In genomic region chr1:36341626-36342320, GRCh38 we compare ENCODE assay signal across 21 cellular contexts.
"Had no signal": no experiment of that assay in that cellular context is flagged by ENCODE, and none has a peak within 500 bp of the region (broad histone marks: within the 10 kb centered on the region; RNA-seq: fewer than 3 reads in every experiment).

No MANE protein-coding gene starts in this region.

- H3K36me3 Mint-ChIP-seq: activated CD8-positive, alpha-beta memory T cell treated with anti-CD3 and anti-CD28 coated beads, Interleukin-2, amount 10 ng/mL, durations not matched to agents 7 days and 5 days had no signal

- H3K9me3 Mint-ChIP-seq: activated naive CD4-positive, alpha-beta T cell treated with anti-CD3 and anti-CD28 coated beads, Interleukin-2, amount 50 U/mL, for 24 hours; activated naive CD8-positive, alpha-beta T cell treated with anti-CD3 and anti-CD28 coated beads, Interleukin-2, amount 50 U/mL, for 24 hours; activated T-helper 2 cell treated with anti-CD3 and anti-CD28 coated beads, Interferon-gamma antibody, Interleukin-2, Interleukin-4, amounts not matched to agents 10 μg/mL and 5 μg/mL and 100 μg/mL, durations not matched to agents 14 hours and 24 hours and 36 hours; central memory CD8-positive, alpha-beta T cell; naive thymus-derived CD8-positive, alpha-beta T cell; neural progenitor cell; stimulated activated effector memory CD8-positive, alpha-beta T cell treated with anti-CD3 and anti-CD28 coated beads, Interleukin-12 subunit alpha, Interleukin-12 subunit beta, amount 100 ng/mL, for 72 hours; stimulated activated naive CD8-positive, alpha-beta T cell treated with anti-CD3 and anti-CD28 coated beads, Interleukin-15, Interleukin-2, amounts not matched to agents 100 ng/mL and 50 ng/mL, for 24 hours; WTC11 had no signal

- H2AFZ ChIP-seq: neural progenitor cell had no signal

- DNase-seq: dermis blood vessel endothelial cell, foreskin fibroblast, mesenchymal stem cell, thyroid gland, upper lobe of right lung had no signal

- H3K27ac ChIP-seq: lower lobe of right lung, neural progenitor cell, thyroid gland, upper lobe of right lung had no signal

- H3K9me3 ChIP-seq: lower lobe of right lung, thyroid gland, upper lobe of right lung had no signal

- H3K27me3 Mint-ChIP-seq: activated CD8-positive, alpha-beta memory T cell treated with anti-CD3 and anti-CD28 coated beads, Interleukin-2, amount 10 ng/mL, durations not matched to agents 7 days and 5 days; activated naive CD4-positive, alpha-beta T cell treated with anti-CD3 and anti-CD28 coated beads, Interleukin-2, amount 50 U/mL, for 24 hours; activated naive CD8-positive, alpha-beta T cell treated with anti-CD3 and anti-CD28 coated beads, Interleukin-2, amount 50 U/mL, for 24 hours; central memory CD8-positive, alpha-beta T cell; naive thymus-derived CD8-positive, alpha-beta T cell; stimulated activated naive CD8-positive, alpha-beta T cell treated with anti-CD3 and anti-CD28 coated beads, Interleukin-15, Interleukin-2, amounts not matched to agents 100 ng/mL and 50 ng/mL, for 24 hours; T-helper 17 cell had no signal

- H3K27ac Mint-ChIP-seq: activated CD8-positive, alpha-beta memory T cell treated with anti-CD3 and anti-CD28 coated beads, Interleukin-2, amount 10 ng/mL, durations not matched to agents 7 days and 5 days; activated CD8-positive, alpha-beta T cell treated with anti-CD3 and anti-CD28 coated beads, Interleukin-2, amount 10 ng/mL, durations not matched to agents 7 days and 5 days; activated naive CD8-positive, alpha-beta T cell treated with anti-CD3 and anti-CD28 coated beads, Interleukin-2, amount 50 U/mL, for 24 hours; activated T-helper 2 cell treated with anti-CD3 and anti-CD28 coated beads, Interferon-gamma antibody, Interleukin-2, Interleukin-4, amounts not matched to agents 10 μg/mL and 5 μg/mL and 100 μg/mL, durations not matched to agents 14 hours and 24 hours and 36 hours; stimulated activated effector memory CD8-positive, alpha-beta T cell treated with anti-CD3 and anti-CD28 coated beads, Interleukin-12 subunit alpha, Interleukin-12 subunit beta, amount 100 ng/mL, for 72 hours; stimulated activated naive CD8-positive, alpha-beta T cell treated with anti-CD3 and anti-CD28 coated beads, Interleukin-15, Interleukin-2, amounts not matched to agents 100 ng/mL and 50 ng/mL, for 24 hours; T-helper 17 cell; WTC11 had no signal

- H3K36me3 ChIP-seq: neural progenitor cell had no signal

- H3K4me1 Mint-ChIP-seq: activated naive CD8-positive, alpha-beta T cell treated with anti-CD3 and anti-CD28 coated beads, Interleukin-2, amount 50 U/mL, for 24 hours; neural progenitor cell; WTC11 had no signal

- H3K9ac ChIP-seq: neural progenitor cell had no signal

- H3K4me3 Mint-ChIP-seq: activated CD8-positive, alpha-beta memory T cell treated with anti-CD3 and anti-CD28 coated beads, Interleukin-2, amount 10 ng/mL, durations not matched to agents 7 days and 5 days; activated CD8-positive, alpha-beta T cell treated with anti-CD3 and anti-CD28 coated beads, Interleukin-2, amount 10 ng/mL, durations not matched to agents 7 days and 5 days; activated naive CD4-positive, alpha-beta T cell treated with anti-CD3 and anti-CD28 coated beads, Interleukin-2, amount 50 U/mL, for 24 hours; activated naive CD8-positive, alpha-beta T cell treated with anti-CD3 and anti-CD28 coated beads, Interleukin-2, amount 50 U/mL, for 24 hours; central memory CD8-positive, alpha-beta T cell; naive thymus-derived CD8-positive, alpha-beta T cell; neural progenitor cell; stimulated activated effector memory CD8-positive, alpha-beta T cell treated with anti-CD3 and anti-CD28 coated beads, Interleukin-12 subunit alpha, Interleukin-12 subunit beta, amount 100 ng/mL, for 72 hours; stimulated activated naive CD8-positive, alpha-beta T cell treated with anti-CD3 and anti-CD28 coated beads, Interleukin-15, Interleukin-2, amounts not matched to agents 100 ng/mL and 50 ng/mL, for 24 hours; T-helper 17 cell; WTC11 had no signal

- H3K27me3 ChIP-seq: neural progenitor cell, thyroid gland, upper lobe of right lung had no signal

- FAIRE-seq: bronchial epithelial cell, colon had no signal

- H3K4me3 ChIP-seq: lower lobe of right lung, neural progenitor cell, skin epidermis, thyroid gland, upper lobe of right lung had no signal

- H3K4me1 ChIP-seq: neural progenitor cell had no signal

- H3K4me2 ChIP-seq: neural progenitor cell had no signal
